ENCODE assay signal across 1 cellular context in the genomic region with DNA sequence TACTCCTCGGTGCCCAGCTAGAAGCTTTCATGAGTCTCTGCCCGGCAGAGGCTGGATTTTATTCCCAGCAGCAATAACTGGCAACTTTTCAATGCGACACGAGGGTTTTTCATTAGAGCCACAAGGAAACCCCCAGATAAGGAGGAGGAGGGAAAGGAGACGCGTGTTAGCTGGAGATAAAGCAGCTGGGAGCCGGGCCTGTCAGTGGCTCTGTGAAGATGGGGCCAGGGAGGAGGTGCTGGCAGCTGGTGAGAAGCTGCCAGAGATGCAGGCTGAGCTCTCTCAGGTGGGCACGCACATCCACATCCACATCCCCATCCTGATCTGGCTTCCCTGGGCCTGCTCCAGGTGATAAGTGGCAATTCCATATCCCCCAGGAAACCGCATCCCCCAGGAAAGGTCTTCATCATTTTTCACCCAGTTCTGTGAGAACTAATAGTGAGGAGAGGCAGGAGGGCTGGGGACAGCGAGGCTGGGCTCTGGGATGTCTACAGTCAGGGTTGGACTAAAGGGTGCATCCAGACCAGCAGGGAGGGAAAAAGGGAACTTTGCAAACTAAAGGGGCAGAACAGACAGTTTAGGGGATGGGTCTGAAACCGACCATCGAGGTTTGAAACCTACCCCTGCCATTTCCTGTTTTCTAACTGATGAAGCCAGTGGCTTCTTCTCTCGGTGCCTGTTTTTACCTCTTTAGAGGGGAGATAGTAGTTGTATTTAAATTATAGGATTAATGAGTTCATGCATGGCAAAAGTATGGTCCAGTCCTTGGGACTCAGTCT.
A peak's percentile ranks its signal among the peaks of the same experiment; 100 is the strongest.
TF ChIP-seq lines count a peak whose summit lies in the region.

No MANE protein-coding gene starts in this region.

TF ChIP-seq in GM12878, 131 proteins besides CTCF, POLR2A, EP300 and RAD21:
- 0 out of 2 replicates have a peak, but pooled peaks have one; percentile 27 for TF ChIP-seq NBN (IDR thresholded peaks at IDR 0.05)
- TF ChIP-seq RCOR1 (conservative IDR thresholded peaks at IDR 0.05; ENCODE audit: low read depth, low read length) = no peak
- TF ChIP-seq SPI1 (IDR thresholded peaks at IDR 0.05; ENCODE audit: borderline replicate concordance, insufficient read depth, low read depth, low read length) = peak; percentile 81
- TF ChIP-seq PBX3 (IDR thresholded peaks at IDR 0.05; ENCODE audit: insufficient replicate concordance, low read depth, low read length) = peak; percentile 58
- TF ChIP-seq JUNB (IDR thresholded peaks at IDR 0.05) = 0 out of 2 replicates have a peak, but pooled peaks have one; percentile 4
- TF ChIP-seq BCL3 (IDR thresholded peaks at IDR 0.05; ENCODE audit: borderline replicate concordance, insufficient read depth, low read depth, low read length, poor library complexity, severe bottlenecking) = no peak
- TF ChIP-seq MTA3 (IDR thresholded peaks at IDR 0.05; ENCODE audit: borderline replicate concordance, low read length) = no peak
- TF ChIP-seq SP1 (IDR thresholded peaks at IDR 0.05; ENCODE audit: low read depth, low read length) = no peak
- TF ChIP-seq MYB (IDR thresholded peaks at IDR 0.05; ENCODE audit: borderline replicate concordance, low read depth, low read length) = no peak
- TF ChIP-seq TCF12 (IDR thresholded peaks at IDR 0.05; ENCODE audit: low read depth, low read length) = peak; percentile 86
- no peak for TF ChIP-seq SUPT20H (IDR thresholded peaks at IDR 0.05; ENCODE audit: borderline replicate concordance, control insufficient read depth, low read depth, low read length)
- TF ChIP-seq RUNX3 (IDR thresholded peaks at IDR 0.05; ENCODE audit: low read length) = peak; percentile 53
- peak; percentile 58; the same call in 1 of the 2 replicates for TF ChIP-seq TCF3 (IDR thresholded peaks at IDR 0.05; ENCODE audit: borderline replicate concordance, insufficient read depth, low read depth, low read length)
- TF ChIP-seq IKZF2 (IDR thresholded peaks at IDR 0.05) = peak; percentile 26 to 46; a peak in 3 of 4 replicates
- no peak for TF ChIP-seq FOXK2 (IDR thresholded peaks at IDR 0.05)
- no peak for TF ChIP-seq ZNF274 (IDR thresholded peaks at IDR 0.05; ENCODE audit: insufficient read depth, insufficient read length)
- no peak for TF ChIP-seq CEBPZ (IDR thresholded peaks at IDR 0.05; ENCODE audit: low read depth, low read length)
- peak; percentile 65; the same call in 1 of the 2 replicates for TF ChIP-seq EED (IDR thresholded peaks at IDR 0.05; ENCODE audit: low read depth)
- 0 out of 2 replicates have a peak, but pooled peaks have one; percentile 9 for TF ChIP-seq YY1 (IDR thresholded peaks at IDR 0.05; ENCODE audit: low read depth, low read length)
- TF ChIP-seq DPF2 (IDR thresholded peaks at IDR 0.05) = 0 out of 2 replicates have a peak, but pooled peaks have one; percentile 28
- peak; percentile 18; the same call in 1 of the 2 replicates for TF ChIP-seq POLR2AphosphoS5 (IDR thresholded peaks at IDR 0.05; ENCODE audit: low read length)
- TF ChIP-seq NR2F1 (conservative IDR thresholded peaks at IDR 0.05) = no peak
- TF ChIP-seq HDAC2 (IDR thresholded peaks at IDR 0.05) = no peak
- no peak for TF ChIP-seq ESRRA (IDR thresholded peaks at IDR 0.05; ENCODE audit: low read length)
- TF ChIP-seq, protein P1, sequence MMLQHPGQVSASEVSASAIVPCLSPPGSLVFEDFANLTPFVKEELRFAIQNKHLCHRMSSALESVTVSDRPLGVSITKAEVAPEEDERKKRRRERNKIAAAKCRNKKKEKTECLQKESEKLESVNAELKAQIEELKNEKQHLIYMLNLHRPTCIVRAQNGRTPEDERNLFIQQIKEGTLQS (IDR thresholded peaks at IDR 0.05; ENCODE audit: borderline replicate concordance, extremely low read depth, low read depth, low read length) = no peak
- peak; percentile 59 for TF ChIP-seq IKZF1 (conservative IDR thresholded peaks at IDR 0.05)
- TF ChIP-seq SMC3 (IDR thresholded peaks at IDR 0.05; ENCODE audit: borderline replicate concordance, low read length) = no peak
- TF ChIP-seq PKNOX1 (IDR thresholded peaks at IDR 0.05) = peak; percentile 51; the same call in 1 of the 2 replicates
- 0 out of 2 replicates have a peak, but pooled peaks have one; percentile 16 for TF ChIP-seq NFIC (IDR thresholded peaks at IDR 0.05; ENCODE audit: low read depth, low read length)
- TF ChIP-seq BACH1 (IDR thresholded peaks at IDR 0.05; ENCODE audit: borderline replicate concordance) = no peak
- TF ChIP-seq ZNF687 (IDR thresholded peaks at IDR 0.05) = peak; percentile 55; the same call in 1 of the 2 replicates
